Comparison of ENCODE assay signal across 1 cellular context in genomic region chr17:16886655-16887322, GRCh38.
TF ChIP-seq lines count a peak whose summit lies in the region.

No MANE protein-coding gene starts in this region.

TF ChIP-seq in GM12878, 131 proteins besides CTCF, POLR2A, EP300 and RAD21 (continued from another document):
- TF ChIP-seq BCLAF1 (IDR thresholded peaks at IDR 0.05) = no peak
- TF ChIP-seq BCL3 (IDR thresholded peaks at IDR 0.05; ENCODE audit: borderline replicate concordance, insufficient read depth, low read depth, low read length, poor library complexity, severe bottlenecking) = no peak
- TF ChIP-seq WRNIP1 (IDR thresholded peaks at IDR 0.05; ENCODE audit: borderline replicate concordance, low read depth, low read length) = no peak
- no peak for TF ChIP-seq RELB (IDR thresholded peaks at IDR 0.05; ENCODE audit: low read depth)
- no peak for TF ChIP-seq SUZ12 (IDR thresholded peaks at IDR 0.05; ENCODE audit: unreplicated experiment)
- TF ChIP-seq ATF2 (IDR thresholded peaks at IDR 0.05; ENCODE audit: low read length) = no peak
- no peak for TF ChIP-seq NFYA (IDR thresholded peaks at IDR 0.05; ENCODE audit: borderline replicate concordance, low read depth, low read length)
- TF ChIP-seq CREM (IDR thresholded peaks at IDR 0.05; ENCODE audit: low read depth) = no peak
- TF ChIP-seq NFIC (IDR thresholded peaks at IDR 0.05; ENCODE audit: low read depth, low read length) = no peak
- TF ChIP-seq MYB (IDR thresholded peaks at IDR 0.05; ENCODE audit: borderline replicate concordance, low read depth, low read length) = no peak
- TF ChIP-seq YY1 (IDR thresholded peaks at IDR 0.05; ENCODE audit: low read depth, low read length) = peak; percentile 70; the same call in 1 of the 2 replicates
- TF ChIP-seq ETV6 (conservative IDR thresholded peaks at IDR 0.05 in 1 of 2, IDR thresholded peaks at IDR 0.05 in 1 of 2; ENCODE audit: borderline replicate concordance in 1 of 2, low read depth in 1 of 2) = no peak
- no peak for TF ChIP-seq ZNF384 (IDR thresholded peaks at IDR 0.05; ENCODE audit: borderline replicate concordance, low read depth, low read length)
- no peak for TF ChIP-seq ZNF217 (IDR thresholded peaks at IDR 0.05)
- no peak for TF ChIP-seq MAX (IDR thresholded peaks at IDR 0.05; ENCODE audit: low read depth, low read length)
- peak; percentile 89; the same call in 1 of the 2 replicates for TF ChIP-seq IRF4 (IDR thresholded peaks at IDR 0.05; ENCODE audit: low read depth, low read length)
- no peak for TF ChIP-seq STAT3 (IDR thresholded peaks at IDR 0.05; ENCODE audit: low read depth, low read length)
- no peak for TF ChIP-seq REST (IDR thresholded peaks at IDR 0.05; ENCODE audit: low read depth, low read length)
- TF ChIP-seq JUNB (IDR thresholded peaks at IDR 0.05) = peak; percentile 56; the same call in 1 of the 2 replicates
- no peak for TF ChIP-seq SIN3A (IDR thresholded peaks at IDR 0.05; ENCODE audit: low read depth, low read length)
- no peak for TF ChIP-seq SMC3 (IDR thresholded peaks at IDR 0.05; ENCODE audit: borderline replicate concordance, low read length)
- TF ChIP-seq ZBTB40 (IDR thresholded peaks at IDR 0.05; ENCODE audit: borderline replicate concordance) = no peak
- no peak for TF ChIP-seq TAF1 (IDR thresholded peaks at IDR 0.05; ENCODE audit: borderline replicate concordance, low read depth, low read length)
- no peak for TF ChIP-seq BCL11A (IDR thresholded peaks at IDR 0.05; ENCODE audit: low read depth, low read length)
- no peak for TF ChIP-seq EED (IDR thresholded peaks at IDR 0.05; ENCODE audit: low read depth)
- no peak for TF ChIP-seq TCF12 (IDR thresholded peaks at IDR 0.05; ENCODE audit: low read depth, low read length)
- no peak for TF ChIP-seq BMI1 (IDR thresholded peaks at IDR 0.05; ENCODE audit: borderline replicate concordance)
- no peak for TF ChIP-seq PBX3 (IDR thresholded peaks at IDR 0.05; ENCODE audit: insufficient replicate concordance, low read depth, low read length)
- TF ChIP-seq TBL1XR1 (IDR thresholded peaks at IDR 0.05; ENCODE audit: low read depth, low read length) = no peak
- TF ChIP-seq MEF2B (IDR thresholded peaks at IDR 0.05; ENCODE audit: partially characterized antibody, poor library complexity, severe bottlenecking) = no peak
- TF ChIP-seq MXI1 (IDR thresholded peaks at IDR 0.05; ENCODE audit: low read depth, low read length) = no peak
- no peak for TF ChIP-seq RB1 (IDR thresholded peaks at IDR 0.05; ENCODE audit: borderline replicate concordance)
- TF ChIP-seq SP1 (IDR thresholded peaks at IDR 0.05; ENCODE audit: low read depth, low read length) = no peak
- no peak for TF ChIP-seq FOS (IDR thresholded peaks at IDR 0.05; ENCODE audit: borderline replicate concordance, extremely low read depth, insufficient read length)
- no peak for TF ChIP-seq FOXK2 (IDR thresholded peaks at IDR 0.05)
- no peak for TF ChIP-seq ELK1 (IDR thresholded peaks at IDR 0.05; ENCODE audit: low read depth, low read length)
- no peak for TF ChIP-seq HCFC1 (IDR thresholded peaks at IDR 0.05; ENCODE audit: low read length)
- no peak for TF ChIP-seq BRCA1 (IDR thresholded peaks at IDR 0.05; ENCODE audit: low read depth, low read length)
- TF ChIP-seq HDGF (IDR thresholded peaks at IDR 0.05) = no peak
- no peak for TF ChIP-seq MEF2A (IDR thresholded peaks at IDR 0.05; ENCODE audit: insufficient read depth, low read depth, low read length)
- TF ChIP-seq IKZF1 (conservative IDR thresholded peaks at IDR 0.05) = peak; percentile 18; the same call in 1 of the 2 replicates
- no peak for TF ChIP-seq CBFB (IDR thresholded peaks at IDR 0.05; ENCODE audit: low read depth)
TF ChIP-seq in GM12878: peak in this region for 7.
